In genomic region chr1:218164111-218164929, GRCh38 we compare ENCODE assay signal across 9 cellular contexts.
A peak's percentile ranks its signal among the peaks of the same experiment; 100 is the strongest.
DNase-seq lines count a peak whose midpoint lies in the region; ATAC-seq and TF ChIP-seq lines count a peak whose summit lies in the region.
"Had no signal": no experiment of that assay in that cellular context is flagged by ENCODE, and none has a peak within 500 bp of the region (broad histone marks: within the 10 kb centered on the region; RNA-seq: fewer than 3 reads in every experiment).

No MANE protein-coding gene starts in this region.

- intact Hi-C loops in testis (cut with DNase I; ENCODE audit: low total_unique reads) = no loop called here

- H3K36me3 ChIP-seq in liver (ENCODE audit: control insufficient read depth in 4 of 4, insufficient read depth in 3 of 4, low read depth in 1 of 4, low read length in 3 of 4) (no peaks in the 10 kb centered on the region), testis (ENCODE audit: low read depth, missing control alignments) (no peaks in the 10 kb centered on the region)

- ATAC-seq in HG02970 (IDR thresholded peaks at IDR 0.05; ENCODE audit: low FRiP score, unreplicated experiment) (peak; percentile 46), GM19328 (IDR thresholded peaks at IDR 0.05; ENCODE audit: unreplicated experiment) (no peak)

- peak; percentile 60 for DNase-seq in activated effector memory CD4-positive, alpha-beta T cell treated with anti-CD3 and anti-CD28 coated beads, Interleukin-2, amount 50 U/mL, for 16 hours
- no peak for DNase-seq in activated effector memory CD4-positive, alpha-beta T cell treated with Interleukin-2 at 50 U/mL for 16 hours
- DNase-seq in NCI-H774 (lab: John Stamatoyannopoulos, UW) (peak; percentile 61), chondrocyte (ENCODE audit: low spot score) (no peak), testis (peak; percentile 57)

- no peaks in the 10 kb centered on the region for H3K36me3 Mint-ChIP-seq in chondrocyte (ENCODE audit: low read depth)

- TF ChIP-seq CTCF in chondrocyte (IDR thresholded peaks at IDR 0.05) (peak; percentile 25), liver (IDR thresholded peaks at IDR 0.05; ENCODE audit: low read depth, low read length, missing input control) (no peak), testis (IDR thresholded peaks at IDR 0.05) (no peak)

- H3K27me3 ChIP-seq in liver (ENCODE audit: control insufficient read depth in 4 of 4, insufficient read depth in 4 of 4, low read length in 3 of 4) (peaks cover 0 to 22% (median 8%) of the 10 kb centered on the region in 4 donors), testis (peaks cover 3% of the 10 kb centered on the region)

- H3K27ac Mint-ChIP-seq in chondrocyte (ENCODE audit: unreplicated experiment) = no peak overlapping the region

- WGBS in liver = 3% methylated on average over 68 of the region's 68 CpGs
- WGBS in testis, 2 donors = 2 to 5% methylated on average over 25 to 36 of the region's 68 CpGs

- TF ChIP-seq RAD21 in liver (IDR thresholded peaks at IDR 0.05) = no peak

- peak overlapping the region in 2 of 3 donors; percentile 36 to 46 for H3K4me3 ChIP-seq in liver (ENCODE audit: low read depth in 1 of 3, low read length in 3 of 3)
- H3K4me3 ChIP-seq in testis = peak overlapping the region; percentile 45 to 54

- TF ChIP-seq POLR2A in testis (IDR thresholded peaks at IDR 0.05) = no peak

- no peak overlapping the region for H3K9ac ChIP-seq in liver (ENCODE audit: low read depth in 1 of 2, low read length in 2 of 2)

- H3K4me3 Mint-ChIP-seq in chondrocyte (ENCODE audit: unreplicated experiment) = peak overlapping the region; percentile 64

- H3K27ac ChIP-seq in liver (ENCODE audit: low read depth in 1 of 2, low read length in 2 of 2) (no peak overlapping the region), testis (peak overlapping the region in 1 of 2 donors; percentile 31)

- peaks cover 10 to 23% (median 17%) of the 10 kb centered on the region in 4 donors for H3K4me1 ChIP-seq in liver (ENCODE audit: control insufficient read depth in 4 of 4, insufficient read depth in 4 of 4, low read length in 3 of 4)
- no peaks in the 10 kb centered on the region for H3K4me1 ChIP-seq in testis

- H3K27me3 Mint-ChIP-seq in chondrocyte (ENCODE audit: low read depth) = peaks cover 65% of the 10 kb centered on the region

- H3K9me3 Mint-ChIP-seq in chondrocyte (ENCODE audit: low read depth) = no peaks in the 10 kb centered on the region
- H3K9me3 Mint-ChIP-seq: activated naive CD4-positive, alpha-beta T cell treated with anti-CD3 and anti-CD28 coated beads, Interleukin-2, amount 50 U/mL, for 72 hours had no signal

- H3K4me1 Mint-ChIP-seq in chondrocyte (ENCODE audit: low read depth) = peaks cover 15% of the 10 kb centered on the region

- H3K9me3 ChIP-seq in liver (ENCODE audit: control insufficient read depth in 4 of 4, low read length in 3 of 4) (no peaks in the 10 kb centered on the region), testis (no peaks in the 10 kb centered on the region)

TF ChIP-seq in liver, 16 proteins besides CTCF, POLR2A, EP300 and RAD21:
- TF ChIP-seq YY1 (IDR thresholded peaks at IDR 0.05) = no peak
- TF ChIP-seq REST (IDR thresholded peaks at IDR 0.05) = no peak
- no peak for TF ChIP-seq ZBTB33 (IDR thresholded peaks at IDR 0.05)
- no peak for TF ChIP-seq MAX (IDR thresholded peaks at IDR 0.05)
- TF ChIP-seq EGR1 (IDR thresholded peaks at IDR 0.05; ENCODE audit: low read depth in 2 of 2) = no peak
- TF ChIP-seq RXRA (IDR thresholded peaks at IDR 0.05) = no peak
- no peak for TF ChIP-seq HNF4A (conservative IDR thresholded peaks at IDR 0.05)
- no peak for TF ChIP-seq GABPA (IDR thresholded peaks at IDR 0.05 in 1 of 2, conservative IDR thresholded peaks at IDR 0.05 in 1 of 2)
- no peak for TF ChIP-seq HNF4G (IDR thresholded peaks at IDR 0.05)
- TF ChIP-seq FOXA1 (IDR thresholded peaks at IDR 0.05) = no peak
- no peak for TF ChIP-seq JUND (IDR thresholded peaks at IDR 0.05)
- no peak for TF ChIP-seq FOXA2 (IDR thresholded peaks at IDR 0.05)
- no peak for TF ChIP-seq SP1 (IDR thresholded peaks at IDR 0.05)
- no peak for TF ChIP-seq ATF3 (IDR thresholded peaks at IDR 0.05)
- TF ChIP-seq TAF1 (conservative IDR thresholded peaks at IDR 0.05) = no peak
- TF ChIP-seq NR2F2 (IDR thresholded peaks at IDR 0.05) = no peak
TF ChIP-seq in liver: peak in this region for 0.

Comparison
In these comparisons a context has a peak if more than half of its experiments do, and no peak if none do; other contexts are left out.
1. DNase-seq: peak in activated effector memory CD4-positive, alpha-beta T cell treated with anti-CD3 and anti-CD28 coated beads, Interleukin-2, amount 50 U/mL, for 16 hours (single experiment), NCI-H774 (single experiment) and testis (single experiment); none in activated effector memory CD4-positive, alpha-beta T cell treated with Interleukin-2 at 50 U/mL for 16 hours (single experiment) and chondrocyte (single experiment).